1 cellular context compared by ENCODE assay signal in the genomic region with DNA sequence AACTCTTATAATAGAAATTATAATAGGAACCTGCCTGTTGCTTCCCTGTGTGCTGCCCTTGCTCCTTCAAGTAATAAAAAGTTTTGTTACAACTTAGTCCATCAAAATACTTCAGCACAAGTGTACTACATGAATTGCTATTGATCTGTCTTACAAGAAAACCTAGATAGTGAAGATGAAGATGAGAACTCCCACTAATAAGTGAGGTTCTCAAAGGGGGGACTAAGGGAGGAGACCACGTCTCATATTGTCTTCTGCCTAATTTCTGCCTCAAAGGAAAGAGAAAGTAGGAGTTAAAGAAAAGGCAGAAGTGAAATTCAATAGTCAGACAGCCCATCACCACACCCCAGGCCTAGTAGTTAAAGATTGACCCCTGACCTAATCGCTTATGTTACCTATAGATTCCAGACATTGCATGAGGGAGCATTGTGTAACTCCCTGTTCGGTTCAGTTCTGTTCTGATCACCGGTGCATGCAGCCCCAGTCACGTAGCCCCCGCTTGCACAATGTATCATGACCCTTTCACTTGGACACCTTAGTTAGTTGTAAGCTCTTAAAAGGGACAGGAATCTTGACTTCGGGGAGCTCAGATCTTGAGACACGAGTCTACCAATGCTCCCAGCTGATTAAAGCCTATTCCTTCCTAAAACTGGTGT.
TF ChIP-seq lines count a peak whose summit lies in the region.

No MANE protein-coding gene starts in this region.

TF ChIP-seq in HEK293, 187 proteins besides CTCF, POLR2A, EP300 and RAD21 (continued from another document):
- TF ChIP-seq, protein P1, sequence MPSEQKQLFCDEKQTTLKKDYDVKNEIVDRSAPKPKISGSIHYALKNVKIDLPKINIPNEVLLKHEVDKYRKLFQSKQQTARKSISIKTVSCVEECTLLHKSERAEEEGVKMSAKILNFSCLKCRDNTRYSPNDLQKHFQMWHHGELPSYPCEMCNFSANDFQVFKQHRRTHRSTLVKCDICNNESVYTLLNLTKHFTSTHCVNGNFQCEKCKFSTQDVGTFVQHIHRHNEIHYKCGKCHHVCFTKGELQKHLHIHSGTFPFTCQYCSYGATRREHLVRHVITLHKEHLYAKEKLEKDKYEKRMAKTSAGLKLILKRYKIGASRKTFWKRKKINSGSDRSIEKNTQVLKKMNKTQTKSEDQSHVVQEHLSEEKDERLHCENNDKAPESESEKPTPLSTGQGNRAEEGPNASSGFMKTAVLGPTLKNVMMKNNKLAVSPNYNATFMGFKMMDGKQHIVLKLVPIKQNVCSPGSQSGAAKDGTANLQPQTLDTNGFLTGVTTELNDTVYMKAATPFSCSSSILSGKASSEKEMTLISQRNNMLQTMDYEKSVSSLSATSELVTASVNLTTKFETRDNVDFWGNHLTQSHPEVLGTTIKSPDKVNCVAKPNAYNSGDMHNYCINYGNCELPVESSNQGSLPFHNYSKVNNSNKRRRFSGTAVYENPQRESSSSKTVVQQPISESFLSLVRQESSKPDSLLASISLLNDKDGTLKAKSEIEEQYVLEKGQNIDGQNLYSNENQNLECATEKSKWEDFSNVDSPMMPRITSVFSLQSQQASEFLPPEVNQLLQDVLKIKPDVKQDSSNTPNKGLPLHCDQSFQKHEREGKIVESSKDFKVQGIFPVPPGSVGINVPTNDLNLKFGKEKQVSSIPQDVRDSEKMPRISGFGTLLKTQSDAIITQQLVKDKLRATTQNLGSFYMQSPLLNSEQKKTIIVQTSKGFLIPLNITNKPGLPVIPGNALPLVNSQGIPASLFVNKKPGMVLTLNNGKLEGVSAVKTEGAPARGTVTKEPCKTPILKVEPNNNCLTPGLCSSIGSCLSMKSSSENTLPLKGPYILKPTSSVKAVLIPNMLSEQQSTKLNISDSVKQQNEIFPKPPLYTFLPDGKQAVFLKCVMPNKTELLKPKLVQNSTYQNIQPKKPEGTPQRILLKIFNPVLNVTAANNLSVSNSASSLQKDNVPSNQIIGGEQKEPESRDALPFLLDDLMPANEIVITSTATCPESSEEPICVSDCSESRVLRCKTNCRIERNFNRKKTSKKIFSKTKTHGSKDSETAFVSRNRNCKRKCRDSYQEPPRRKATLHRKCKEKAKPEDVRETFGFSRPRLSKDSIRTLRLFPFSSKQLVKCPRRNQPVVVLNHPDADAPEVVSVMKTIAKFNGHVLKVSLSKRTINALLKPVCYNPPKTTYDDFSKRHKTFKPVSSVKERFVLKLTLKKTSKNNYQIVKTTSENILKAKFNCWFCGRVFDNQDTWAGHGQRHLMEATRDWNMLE (tag by site-specific recombination; conservative IDR thresholded peaks at IDR 0.05; ENCODE audit: low read depth): 0 out of 2 replicates have a peak, but pooled peaks have one; percentile 36
- TF ChIP-seq ZFP69B (tag by site-specific recombination; IDR thresholded peaks at IDR 0.05): no peak
- TF ChIP-seq, protein P2, sequence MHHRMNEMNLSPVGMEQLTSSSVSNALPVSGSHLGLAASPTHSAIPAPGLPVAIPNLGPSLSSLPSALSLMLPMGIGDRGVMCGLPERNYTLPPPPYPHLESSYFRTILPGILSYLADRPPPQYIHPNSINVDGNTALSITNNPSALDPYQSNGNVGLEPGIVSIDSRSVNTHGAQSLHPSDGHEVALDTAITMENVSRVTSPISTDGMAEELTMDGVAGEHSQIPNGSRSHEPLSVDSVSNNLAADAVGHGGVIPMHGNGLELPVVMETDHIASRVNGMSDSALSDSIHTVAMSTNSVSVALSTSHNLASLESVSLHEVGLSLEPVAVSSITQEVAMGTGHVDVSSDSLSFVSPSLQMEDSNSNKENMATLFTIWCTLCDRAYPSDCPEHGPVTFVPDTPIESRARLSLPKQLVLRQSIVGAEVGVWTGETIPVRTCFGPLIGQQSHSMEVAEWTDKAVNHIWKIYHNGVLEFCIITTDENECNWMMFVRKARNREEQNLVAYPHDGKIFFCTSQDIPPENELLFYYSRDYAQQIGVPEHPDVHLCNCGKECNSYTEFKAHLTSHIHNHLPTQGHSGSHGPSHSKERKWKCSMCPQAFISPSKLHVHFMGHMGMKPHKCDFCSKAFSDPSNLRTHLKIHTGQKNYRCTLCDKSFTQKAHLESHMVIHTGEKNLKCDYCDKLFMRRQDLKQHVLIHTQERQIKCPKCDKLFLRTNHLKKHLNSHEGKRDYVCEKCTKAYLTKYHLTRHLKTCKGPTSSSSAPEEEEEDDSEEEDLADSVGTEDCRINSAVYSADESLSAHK (tag by site-specific recombination; IDR thresholded peaks at IDR 0.05): no peak
- TF ChIP-seq, protein P3, sequence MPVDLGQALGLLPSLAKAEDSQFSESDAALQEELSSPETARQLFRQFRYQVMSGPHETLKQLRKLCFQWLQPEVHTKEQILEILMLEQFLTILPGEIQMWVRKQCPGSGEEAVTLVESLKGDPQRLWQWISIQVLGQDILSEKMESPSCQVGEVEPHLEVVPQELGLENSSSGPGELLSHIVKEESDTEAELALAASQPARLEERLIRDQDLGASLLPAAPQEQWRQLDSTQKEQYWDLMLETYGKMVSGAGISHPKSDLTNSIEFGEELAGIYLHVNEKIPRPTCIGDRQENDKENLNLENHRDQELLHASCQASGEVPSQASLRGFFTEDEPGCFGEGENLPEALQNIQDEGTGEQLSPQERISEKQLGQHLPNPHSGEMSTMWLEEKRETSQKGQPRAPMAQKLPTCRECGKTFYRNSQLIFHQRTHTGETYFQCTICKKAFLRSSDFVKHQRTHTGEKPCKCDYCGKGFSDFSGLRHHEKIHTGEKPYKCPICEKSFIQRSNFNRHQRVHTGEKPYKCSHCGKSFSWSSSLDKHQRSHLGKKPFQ (tag by site-specific recombination; IDR thresholded peaks at IDR 0.05): no peak
- TF ChIP-seq ZNF549 (tag by site-specific recombination; IDR thresholded peaks at IDR 0.05): peak; percentile 16; the same call in 1 of the 2 replicates
- peak; percentile 17 for TF ChIP-seq ZNF510 (tag by site-specific recombination; IDR thresholded peaks at IDR 0.05; ENCODE audit: insufficient replicate concordance)
- peak; percentile 53 for TF ChIP-seq ZNF529 (tag by site-specific recombination; IDR thresholded peaks at IDR 0.05; ENCODE audit: insufficient replicate concordance)
- TF ChIP-seq, protein P4, sequence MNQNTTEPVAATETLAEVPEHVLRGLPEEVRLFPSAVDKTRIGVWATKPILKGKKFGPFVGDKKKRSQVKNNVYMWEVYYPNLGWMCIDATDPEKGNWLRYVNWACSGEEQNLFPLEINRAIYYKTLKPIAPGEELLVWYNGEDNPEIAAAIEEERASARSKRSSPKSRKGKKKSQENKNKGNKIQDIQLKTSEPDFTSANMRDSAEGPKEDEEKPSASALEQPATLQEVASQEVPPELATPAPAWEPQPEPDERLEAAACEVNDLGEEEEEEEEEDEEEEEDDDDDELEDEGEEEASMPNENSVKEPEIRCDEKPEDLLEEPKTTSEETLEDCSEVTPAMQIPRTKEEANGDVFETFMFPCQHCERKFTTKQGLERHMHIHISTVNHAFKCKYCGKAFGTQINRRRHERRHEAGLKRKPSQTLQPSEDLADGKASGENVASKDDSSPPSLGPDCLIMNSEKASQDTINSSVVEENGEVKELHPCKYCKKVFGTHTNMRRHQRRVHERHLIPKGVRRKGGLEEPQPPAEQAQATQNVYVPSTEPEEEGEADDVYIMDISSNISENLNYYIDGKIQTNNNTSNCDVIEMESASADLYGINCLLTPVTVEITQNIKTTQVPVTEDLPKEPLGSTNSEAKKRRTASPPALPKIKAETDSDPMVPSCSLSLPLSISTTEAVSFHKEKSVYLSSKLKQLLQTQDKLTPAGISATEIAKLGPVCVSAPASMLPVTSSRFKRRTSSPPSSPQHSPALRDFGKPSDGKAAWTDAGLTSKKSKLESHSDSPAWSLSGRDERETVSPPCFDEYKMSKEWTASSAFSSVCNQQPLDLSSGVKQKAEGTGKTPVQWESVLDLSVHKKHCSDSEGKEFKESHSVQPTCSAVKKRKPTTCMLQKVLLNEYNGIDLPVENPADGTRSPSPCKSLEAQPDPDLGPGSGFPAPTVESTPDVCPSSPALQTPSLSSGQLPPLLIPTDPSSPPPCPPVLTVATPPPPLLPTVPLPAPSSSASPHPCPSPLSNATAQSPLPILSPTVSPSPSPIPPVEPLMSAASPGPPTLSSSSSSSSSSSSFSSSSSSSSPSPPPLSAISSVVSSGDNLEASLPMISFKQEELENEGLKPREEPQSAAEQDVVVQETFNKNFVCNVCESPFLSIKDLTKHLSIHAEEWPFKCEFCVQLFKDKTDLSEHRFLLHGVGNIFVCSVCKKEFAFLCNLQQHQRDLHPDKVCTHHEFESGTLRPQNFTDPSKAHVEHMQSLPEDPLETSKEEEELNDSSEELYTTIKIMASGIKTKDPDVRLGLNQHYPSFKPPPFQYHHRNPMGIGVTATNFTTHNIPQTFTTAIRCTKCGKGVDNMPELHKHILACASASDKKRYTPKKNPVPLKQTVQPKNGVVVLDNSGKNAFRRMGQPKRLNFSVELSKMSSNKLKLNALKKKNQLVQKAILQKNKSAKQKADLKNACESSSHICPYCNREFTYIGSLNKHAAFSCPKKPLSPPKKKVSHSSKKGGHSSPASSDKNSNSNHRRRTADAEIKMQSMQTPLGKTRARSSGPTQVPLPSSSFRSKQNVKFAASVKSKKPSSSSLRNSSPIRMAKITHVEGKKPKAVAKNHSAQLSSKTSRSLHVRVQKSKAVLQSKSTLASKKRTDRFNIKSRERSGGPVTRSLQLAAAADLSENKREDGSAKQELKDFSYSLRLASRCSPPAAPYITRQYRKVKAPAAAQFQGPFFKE (tag by site-specific recombination; IDR thresholded peaks at IDR 0.05; ENCODE audit: borderline replicate concordance): no peak
- TF ChIP-seq, protein P5, sequence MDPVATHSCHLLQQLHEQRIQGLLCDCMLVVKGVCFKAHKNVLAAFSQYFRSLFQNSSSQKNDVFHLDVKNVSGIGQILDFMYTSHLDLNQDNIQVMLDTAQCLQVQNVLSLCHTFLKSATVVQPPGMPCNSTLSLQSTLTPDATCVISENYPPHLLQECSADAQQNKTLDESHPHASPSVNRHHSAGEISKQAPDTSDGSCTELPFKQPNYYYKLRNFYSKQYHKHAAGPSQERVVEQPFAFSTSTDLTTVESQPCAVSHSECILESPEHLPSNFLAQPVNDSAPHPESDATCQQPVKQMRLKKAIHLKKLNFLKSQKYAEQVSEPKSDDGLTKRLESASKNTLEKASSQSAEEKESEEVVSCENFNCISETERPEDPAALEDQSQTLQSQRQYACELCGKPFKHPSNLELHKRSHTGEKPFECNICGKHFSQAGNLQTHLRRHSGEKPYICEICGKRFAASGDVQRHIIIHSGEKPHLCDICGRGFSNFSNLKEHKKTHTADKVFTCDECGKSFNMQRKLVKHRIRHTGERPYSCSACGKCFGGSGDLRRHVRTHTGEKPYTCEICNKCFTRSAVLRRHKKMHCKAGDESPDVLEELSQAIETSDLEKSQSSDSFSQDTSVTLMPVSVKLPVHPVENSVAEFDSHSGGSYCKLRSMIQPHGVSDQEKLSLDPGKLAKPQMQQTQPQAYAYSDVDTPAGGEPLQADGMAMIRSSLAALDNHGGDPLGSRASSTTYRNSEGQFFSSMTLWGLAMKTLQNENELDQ (tag by site-specific recombination; IDR thresholded peaks at IDR 0.05; ENCODE audit: low read depth): no peak
- no peak for TF ChIP-seq ZNF610 (tag by site-specific recombination; IDR thresholded peaks at IDR 0.05; ENCODE audit: borderline replicate concordance)
- peak; percentile 92 for TF ChIP-seq ZNF626 (tag by site-specific recombination; IDR thresholded peaks at IDR 0.05)
- no peak for TF ChIP-seq ZNF514 (tag by site-specific recombination; IDR thresholded peaks at IDR 0.05)
TF ChIP-seq in HEK293: peak in this region for 11.
